In genomic region chr2:242088471-242089212, GRCh38 we compare ENCODE assay signal across 1 cellular context.
TF ChIP-seq lines count a peak whose summit lies in the region.

No MANE protein-coding gene starts in this region.

TF ChIP-seq in HEK293, 187 proteins besides CTCF, POLR2A, EP300 and RAD21 (continued from another document):
- TF ChIP-seq ELK4 (IDR thresholded peaks at IDR 0.05; ENCODE audit: borderline replicate concordance, low read depth, low read length) (peak; percentile 24; the same call in 1 of the 2 replicates), ZNF76 (tag by site-specific recombination; IDR thresholded peaks at IDR 0.05; ENCODE audit: borderline replicate concordance, low read depth) (no peak)
